Comparison of ENCODE assay signal across 1 cellular context in genomic region chr20:49740807-49741206, GRCh38.
TF ChIP-seq lines count a peak whose summit lies in the region.

No MANE protein-coding gene starts in this region.

TF ChIP-seq in HepG2, 621 proteins besides CTCF, POLR2A, EP300 and RAD21:
- TF ChIP-seq CEBPB (IDR thresholded peaks at IDR 0.05; ENCODE audit: borderline replicate concordance, low read depth, low read length) (peak; percentile 64; the same call in 1 of the 2 replicates), ZNF770 (CRISPR knock-in tag; IDR thresholded peaks at IDR 0.05) (0 out of 2 replicates have a peak, but pooled peaks have one; percentile 3), CSRNP2 (CRISPR knock-in tag; conservative IDR thresholded peaks at IDR 0.05; ENCODE audit: low read depth) (no peak), NFATC3 (CRISPR knock-in tag; IDR thresholded peaks at IDR 0.05) (no peak), HNF1A (IDR thresholded peaks at IDR 0.05; ENCODE audit: low read depth) (no peak), HNF1A (CRISPR knock-in tag; IDR thresholded peaks at IDR 0.05; ENCODE audit: borderline replicate concordance) (no peak), MZF1 (CRISPR knock-in tag; IDR thresholded peaks at IDR 0.05; ENCODE audit: borderline replicate concordance) (no peak), CEBPG (CRISPR knock-in tag; IDR thresholded peaks at IDR 0.05) (peak; percentile 64)
TF ChIP-seq in HepG2: peak in this region for 3.
